ENCODE assay signal across 10 cellular contexts in the genomic region with DNA sequence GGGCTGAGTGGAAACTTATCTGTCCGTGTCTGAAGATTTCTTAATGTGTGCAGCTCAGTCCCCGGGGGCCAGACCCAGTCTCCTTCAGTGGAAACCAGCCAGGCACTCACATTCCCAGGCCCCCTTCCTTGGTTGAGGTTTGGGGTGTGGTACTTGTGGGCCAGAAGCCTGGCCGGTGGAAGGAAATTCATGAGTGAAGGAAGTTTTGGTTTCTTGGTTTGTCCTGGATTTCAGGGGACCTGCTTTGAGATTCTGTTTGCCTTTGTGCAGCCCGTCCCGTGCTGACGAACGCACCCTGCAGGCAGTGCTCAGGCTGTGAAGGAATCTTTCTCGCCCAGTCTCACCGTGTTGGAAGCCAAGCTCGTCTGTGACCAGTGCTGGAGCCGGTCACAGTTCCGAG. TPM values are rescaled to one million over a fixed set of nuclear protein-coding genes. Genes with fewer than 3 reads are reported as not detected.
A peak's percentile ranks its signal among the peaks of the same experiment; 100 is the strongest.
DNase-seq lines count a peak whose midpoint lies in the region; ATAC-seq lines count a peak whose summit lies in the region.
"Had no signal": no experiment of that assay in that cellular context is flagged by ENCODE, and none has a peak within 500 bp of the region (broad histone marks: within the 10 kb centered on the region; RNA-seq: fewer than 3 reads in every experiment).

No MANE protein-coding gene starts in this region.

- H3K36me3 ChIP-seq in stomach smooth muscle (ENCODE audit: control insufficient read depth in 2 of 2, insufficient read depth in 2 of 2, low read length in 2 of 2) = peaks cover 0 to 2% of the 10 kb centered on the region in 2 donors

- peak overlapping the region; percentile 37 for H3K27ac ChIP-seq in right cardiac atrium (ENCODE audit: low read length)
- peak overlapping the region; percentile 86 for H3K27ac ChIP-seq in stomach smooth muscle (ENCODE audit: low read length)
- H3K27ac ChIP-seq: A549 had no signal

- peaks cover 69% of the 10 kb centered on the region for H3K4me1 Mint-ChIP-seq in activated CD4-positive, alpha-beta T cell treated with anti-CD3 and anti-CD28 coated beads for 36 hours
- peaks cover 71% of the 10 kb centered on the region for H3K4me1 Mint-ChIP-seq in activated naive CD8-positive, alpha-beta T cell (ENCODE audit: low read depth)

- 13% methylated on average over 12 of the region's 12 CpGs for WGBS in right cardiac atrium

- H3K9me3 ChIP-seq in right cardiac atrium (ENCODE audit: control insufficient read depth, low read length) (no peaks in the 10 kb centered on the region), stomach smooth muscle (ENCODE audit: control insufficient read depth in 2 of 2, low read length in 2 of 2) (no peaks in the 10 kb centered on the region)
- H3K9me3 ChIP-seq: A549, SK-N-SH had no signal

- H3K27ac Mint-ChIP-seq in activated CD4-positive, alpha-beta T cell treated with anti-CD3 and anti-CD28 coated beads for 36 hours = peak overlapping the region; percentile 91
- H3K27ac Mint-ChIP-seq in activated naive CD8-positive, alpha-beta T cell = peak overlapping the region; percentile 93

- H3K4me3 ChIP-seq in right cardiac atrium (ENCODE audit: low read length) (no peak overlapping the region), stomach smooth muscle (ENCODE audit: low read length in 2 of 2) (peak overlapping the region; percentile 27 to 88)
- H3K4me3 ChIP-seq: A549 had no signal

- no peak for ATAC-seq in activated CD4-positive, alpha-beta T cell treated with anti-CD3 and anti-CD28 coated beads for 36 hours
- ATAC-seq in right cardiac atrium (no peak), GM18520 (IDR thresholded peaks at IDR 0.05; ENCODE audit: unreplicated experiment) (no peak)
- ATAC-seq: A549 had no signal

- POLR2A ChIA-PET in activated CD4-positive, alpha-beta T cell treated with anti-CD3 and anti-CD28 coated beads for 36 hours (lab: Charles Lee) = interaction anchor here (0.5 to 1.4 kb wide), 2 partner anchors 21 to 31 kb away, joined by 3 to 10 read pairs; no protein-coding TSS in a partner anchor

- H3K4me3 Mint-ChIP-seq in activated CD4-positive, alpha-beta T cell treated with anti-CD3 and anti-CD28 coated beads for 36 hours = peak overlapping the region; percentile 87
- peak overlapping the region; percentile 86 for H3K4me3 Mint-ChIP-seq in activated naive CD8-positive, alpha-beta T cell

- no peaks in the 10 kb centered on the region for H3K9me3 Mint-ChIP-seq in activated CD4-positive, alpha-beta T cell treated with anti-CD3 and anti-CD28 coated beads for 36 hours (ENCODE audit: low read depth)
- no peaks in the 10 kb centered on the region for H3K9me3 Mint-ChIP-seq in activated naive CD8-positive, alpha-beta T cell (ENCODE audit: low read depth)

- H3K27me3 ChIP-seq in right cardiac atrium (ENCODE audit: control insufficient read depth, insufficient read depth) = no peaks in the 10 kb centered on the region
- no peaks in the 10 kb centered on the region for H3K27me3 ChIP-seq in stomach smooth muscle (ENCODE audit: control insufficient read depth in 1 of 2, insufficient read depth in 2 of 2, low read length in 2 of 2)

- H3K9ac ChIP-seq in stomach smooth muscle (ENCODE audit: low read length in 2 of 2) = peak overlapping the region; percentile 3 to 36
- H3K9ac ChIP-seq: SK-N-SH had no signal

- H3K27me3 Mint-ChIP-seq in activated CD4-positive, alpha-beta T cell treated with anti-CD3 and anti-CD28 coated beads for 36 hours = no peaks in the 10 kb centered on the region
- no peaks in the 10 kb centered on the region for H3K27me3 Mint-ChIP-seq in activated naive CD8-positive, alpha-beta T cell

- DNase-seq in activated CD4-positive, alpha-beta T cell treated with anti-CD3 and anti-CD28 coated beads for 36 hours = peak; percentile 27
- DNase-seq in activated CD4-positive, alpha-beta T cell treated with anti-CD3 and anti-CD28 coated beads, Interleukin-2, amount 50 U/mL, for 48 hours = no peak
- DNase-seq in right cardiac atrium (peak in 2 of 3 donors; percentile 62 to 75), NCI-H2227 (lab: John Stamatoyannopoulos, UW; ENCODE audit: unreplicated experiment) (no peak)
- no peak for DNase-seq in stimulated activated CD8-positive, alpha-beta memory T cell treated with anti-CD3 and anti-CD28 coated beads, Interleukin-4, amount 100 ng/mL, for 48 hours
- DNase-seq: SK-N-SH had no signal

- CTCF ChIA-PET in activated CD4-positive, alpha-beta T cell treated with anti-CD3 and anti-CD28 coated beads for 36 hours (lab: Charles Lee) = interaction anchor here (0.7 to 1.7 kb wide), 5 partner anchors 9 to 114 kb away, joined by 3 to 9 read pairs (median 4); no protein-coding TSS in a partner anchor

- peaks cover 4% of the 10 kb centered on the region for H3K36me3 Mint-ChIP-seq in activated CD4-positive, alpha-beta T cell treated with anti-CD3 and anti-CD28 coated beads for 36 hours (ENCODE audit: low read depth)
- peaks cover 2% of the 10 kb centered on the region for H3K36me3 Mint-ChIP-seq in activated naive CD8-positive, alpha-beta T cell

- intact Hi-C loops in activated CD4-positive, alpha-beta T cell treated with anti-CD3 and anti-CD28 coated beads for 36 hours (cut with DNase I, micrococcal nuclease) = loop anchor here (1.0 to 10.0 kb wide), 4 partner anchors 32 to 424 kb away; no protein-coding TSS in a partner anchor
- intact Hi-C loops in right cardiac atrium (cut with DNase I) = loop anchor here in 1 of 4 donors (10.0 kb wide), 1 partner anchor 94 kb away; no protein-coding TSS in a partner anchor

- peaks cover 13% of the 10 kb centered on the region for H3K4me1 ChIP-seq in right cardiac atrium (ENCODE audit: control insufficient read depth, insufficient read depth, low read length)
- H3K4me1 ChIP-seq in stomach smooth muscle (ENCODE audit: control insufficient read depth, insufficient read depth, low read length) = peaks cover 69% of the 10 kb centered on the region

RNA-seq across cellular contexts. Expression of a gene that starts 2.9 kb away (rescaled TPM):
- total RNA-seq in activated CD4-positive, alpha-beta T cell treated with anti-CD3 and anti-CD28 coated beads for 36 hours = 1 to 10 TPM; 8.1 to 9.3 TPM
- total RNA-seq in right cardiac atrium = 100 to 1,000 TPM in 2 of 4 donors, 10 to 100 TPM in 2; 92.0 to 116 (median 99.2) TPM
- polyA plus RNA-seq in right cardiac atrium = 60.0 TPM

Comparison
In these comparisons a context has a peak if more than half of its experiments do, and no peak if none do; other contexts are left out.
1. DNase-seq: peak in activated CD4-positive, alpha-beta T cell treated with anti-CD3 and anti-CD28 coated beads for 36 hours (single experiment) and right cardiac atrium (2 of 3); none in activated CD4-positive, alpha-beta T cell treated with anti-CD3 and anti-CD28 coated beads, Interleukin-2, amount 50 U/mL, for 48 hours (0 of 2), NCI-H2227 (single experiment) and stimulated activated CD8-positive, alpha-beta memory T cell treated with anti-CD3 and anti-CD28 coated beads, Interleukin-4, amount 100 ng/mL, for 48 hours (single experiment).
2. RNA of a gene that starts 2.9 kb away (total RNA-seq): 92.0 to 116 TPM in right cardiac atrium; 8.1 to 9.3 TPM in activated CD4-positive, alpha-beta T cell treated with anti-CD3 and anti-CD28 coated beads for 36 hours; every median in the first group is over 4 times any median in the second.